Comparison of ENCODE assay signal across 1 cellular context in the genomic region with DNA sequence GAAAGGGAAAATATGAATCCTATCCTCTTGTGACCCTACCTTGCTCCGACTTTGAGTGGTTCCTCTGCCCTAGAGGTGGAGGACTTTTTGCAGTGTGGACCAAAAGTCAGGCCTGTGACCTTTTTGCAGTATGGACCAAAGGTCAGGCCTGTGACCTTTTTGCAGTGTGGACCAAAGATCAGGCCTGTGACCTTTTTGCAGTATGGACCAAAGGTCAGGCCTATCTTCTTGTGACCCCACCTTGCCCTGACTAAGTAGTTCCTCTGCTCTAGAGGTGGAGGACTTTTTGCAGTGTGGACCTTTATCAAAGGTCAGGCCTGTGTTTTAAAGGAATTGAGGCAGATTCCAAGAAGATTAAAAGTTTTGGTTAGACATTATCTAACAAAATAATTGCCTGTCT.
TF ChIP-seq lines count a peak whose summit lies in the region.

No MANE protein-coding gene starts in this region.

TF ChIP-seq in HepG2, 621 proteins besides CTCF, POLR2A, EP300 and RAD21 (continued from another document and continues in another):
- TF ChIP-seq ZNF331 (CRISPR knock-in tag; IDR thresholded peaks at IDR 0.05) (no peak), SKI (IDR thresholded peaks at IDR 0.05; ENCODE audit: partially characterized antibody) (no peak), ADNP (CRISPR knock-in tag; IDR thresholded peaks at IDR 0.05) (no peak), ZNF501 (CRISPR knock-in tag; IDR thresholded peaks at IDR 0.05) (no peak), ZNF296 (CRISPR knock-in tag; conservative IDR thresholded peaks at IDR 0.05) (no peak), ZMYM2 (CRISPR knock-in tag; IDR thresholded peaks at IDR 0.05) (peak; percentile 74; the same call in 1 of the 2 replicates), TAF15 (IDR thresholded peaks at IDR 0.05; ENCODE audit: low read depth, low read length, poor library complexity, severe bottlenecking) (no peak), RCOR2 (CRISPR knock-in tag; IDR thresholded peaks at IDR 0.05) (0 out of 2 replicates have a peak, but pooled peaks have one; percentile 49), ZMYM4 (CRISPR knock-in tag; IDR thresholded peaks at IDR 0.05) (peak; percentile 55; the same call in 1 of the 2 replicates), HNF4G (IDR thresholded peaks at IDR 0.05; ENCODE audit: borderline replicate concordance, low read depth, low read length) (peak; percentile 73), HNF4G (CRISPR knock-in tag; IDR thresholded peaks at IDR 0.05; ENCODE audit: borderline replicate concordance, low read depth) (no peak), RXRA (CRISPR knock-in tag; IDR thresholded peaks at IDR 0.05) (peak; percentile 23; the same call in 1 of the 2 replicates), ARID2 (CRISPR knock-in tag; IDR thresholded peaks at IDR 0.05; ENCODE audit: borderline replicate concordance) (no peak), ZNF747 (CRISPR knock-in tag; IDR thresholded peaks at IDR 0.05; ENCODE audit: borderline replicate concordance) (no peak)
- TF ChIP-seq, protein P1, sequence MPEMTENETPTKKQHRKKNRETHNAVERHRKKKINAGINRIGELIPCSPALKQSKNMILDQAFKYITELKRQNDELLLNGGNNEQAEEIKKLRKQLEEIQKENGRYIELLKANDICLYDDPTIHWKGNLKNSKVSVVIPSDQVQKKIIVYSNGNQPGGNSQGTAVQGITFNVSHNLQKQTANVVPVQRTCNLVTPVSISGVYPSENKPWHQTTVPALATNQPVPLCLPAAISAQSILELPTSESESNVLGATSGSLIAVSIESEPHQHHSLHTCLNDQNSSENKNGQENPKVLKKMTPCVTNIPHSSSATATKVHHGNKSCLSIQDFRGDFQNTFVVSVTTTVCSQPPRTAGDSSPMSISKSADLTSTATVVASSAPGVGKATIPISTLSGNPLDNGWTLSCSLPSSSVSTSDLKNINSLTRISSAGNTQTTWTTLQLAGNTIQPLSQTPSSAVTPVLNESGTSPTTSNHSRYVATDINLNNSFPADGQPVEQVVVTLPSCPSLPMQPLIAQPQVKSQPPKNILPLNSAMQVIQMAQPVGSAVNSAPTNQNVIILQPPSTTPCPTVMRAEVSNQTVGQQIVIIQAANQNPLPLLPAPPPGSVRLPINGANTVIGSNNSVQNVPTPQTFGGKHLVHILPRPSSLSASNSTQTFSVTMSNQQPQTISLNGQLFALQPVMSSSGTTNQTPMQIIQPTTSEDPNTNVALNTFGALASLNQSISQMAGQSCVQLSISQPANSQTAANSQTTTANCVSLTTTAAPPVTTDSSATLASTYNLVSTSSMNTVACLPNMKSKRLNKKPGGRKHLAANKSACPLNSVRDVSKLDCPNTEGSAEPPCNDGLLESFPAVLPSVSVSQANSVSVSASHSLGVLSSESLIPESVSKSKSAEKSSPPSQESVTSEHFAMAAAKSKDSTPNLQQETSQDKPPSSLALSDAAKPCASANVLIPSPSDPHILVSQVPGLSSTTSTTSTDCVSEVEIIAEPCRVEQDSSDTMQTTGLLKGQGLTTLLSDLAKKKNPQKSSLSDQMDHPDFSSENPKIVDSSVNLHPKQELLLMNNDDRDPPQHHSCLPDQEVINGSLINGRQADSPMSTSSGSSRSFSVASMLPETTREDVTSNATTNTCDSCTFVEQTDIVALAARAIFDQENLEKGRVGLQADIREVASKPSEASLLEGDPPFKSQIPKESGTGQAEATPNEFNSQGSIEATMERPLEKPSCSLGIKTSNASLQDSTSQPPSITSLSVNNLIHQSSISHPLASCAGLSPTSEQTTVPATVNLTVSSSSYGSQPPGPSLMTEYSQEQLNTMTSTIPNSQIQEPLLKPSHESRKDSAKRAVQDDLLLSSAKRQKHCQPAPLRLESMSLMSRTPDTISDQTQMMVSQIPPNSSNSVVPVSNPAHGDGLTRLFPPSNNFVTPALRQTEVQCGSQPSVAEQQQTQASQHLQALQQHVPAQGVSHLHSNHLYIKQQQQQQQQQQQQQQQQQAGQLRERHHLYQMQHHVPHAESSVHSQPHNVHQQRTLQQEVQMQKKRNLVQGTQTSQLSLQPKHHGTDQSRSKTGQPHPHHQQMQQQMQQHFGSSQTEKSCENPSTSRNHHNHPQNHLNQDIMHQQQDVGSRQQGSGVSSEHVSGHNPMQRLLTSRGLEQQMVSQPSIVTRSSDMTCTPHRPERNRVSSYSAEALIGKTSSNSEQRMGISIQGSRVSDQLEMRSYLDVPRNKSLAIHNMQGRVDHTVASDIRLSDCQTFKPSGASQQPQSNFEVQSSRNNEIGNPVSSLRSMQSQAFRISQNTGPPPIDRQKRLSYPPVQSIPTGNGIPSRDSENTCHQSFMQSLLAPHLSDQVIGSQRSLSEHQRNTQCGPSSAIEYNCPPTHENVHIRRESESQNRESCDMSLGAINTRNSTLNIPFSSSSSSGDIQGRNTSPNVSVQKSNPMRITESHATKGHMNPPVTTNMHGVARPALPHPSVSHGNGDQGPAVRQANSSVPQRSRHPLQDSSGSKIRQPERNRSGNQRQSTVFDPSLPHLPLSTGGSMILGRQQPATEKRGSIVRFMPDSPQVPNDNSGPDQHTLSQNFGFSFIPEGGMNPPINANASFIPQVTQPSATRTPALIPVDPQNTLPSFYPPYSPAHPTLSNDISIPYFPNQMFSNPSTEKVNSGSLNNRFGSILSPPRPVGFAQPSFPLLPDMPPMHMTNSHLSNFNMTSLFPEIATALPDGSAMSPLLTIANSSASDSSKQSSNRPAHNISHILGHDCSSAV (CRISPR knock-in tag; IDR thresholded peaks at IDR 0.05; ENCODE audit: borderline replicate concordance): no peak
- TF ChIP-seq, protein P2, sequence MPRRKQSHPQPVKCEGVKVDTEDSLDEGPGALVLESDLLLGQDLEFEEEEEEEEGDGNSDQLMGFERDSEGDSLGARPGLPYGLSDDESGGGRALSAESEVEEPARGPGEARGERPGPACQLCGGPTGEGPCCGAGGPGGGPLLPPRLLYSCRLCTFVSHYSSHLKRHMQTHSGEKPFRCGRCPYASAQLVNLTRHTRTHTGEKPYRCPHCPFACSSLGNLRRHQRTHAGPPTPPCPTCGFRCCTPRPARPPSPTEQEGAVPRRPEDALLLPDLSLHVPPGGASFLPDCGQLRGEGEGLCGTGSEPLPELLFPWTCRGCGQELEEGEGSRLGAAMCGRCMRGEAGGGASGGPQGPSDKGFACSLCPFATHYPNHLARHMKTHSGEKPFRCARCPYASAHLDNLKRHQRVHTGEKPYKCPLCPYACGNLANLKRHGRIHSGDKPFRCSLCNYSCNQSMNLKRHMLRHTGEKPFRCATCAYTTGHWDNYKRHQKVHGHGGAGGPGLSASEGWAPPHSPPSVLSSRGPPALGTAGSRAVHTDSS (CRISPR knock-in tag; conservative IDR thresholded peaks at IDR 0.05): no peak
- TF ChIP-seq, protein P3, sequence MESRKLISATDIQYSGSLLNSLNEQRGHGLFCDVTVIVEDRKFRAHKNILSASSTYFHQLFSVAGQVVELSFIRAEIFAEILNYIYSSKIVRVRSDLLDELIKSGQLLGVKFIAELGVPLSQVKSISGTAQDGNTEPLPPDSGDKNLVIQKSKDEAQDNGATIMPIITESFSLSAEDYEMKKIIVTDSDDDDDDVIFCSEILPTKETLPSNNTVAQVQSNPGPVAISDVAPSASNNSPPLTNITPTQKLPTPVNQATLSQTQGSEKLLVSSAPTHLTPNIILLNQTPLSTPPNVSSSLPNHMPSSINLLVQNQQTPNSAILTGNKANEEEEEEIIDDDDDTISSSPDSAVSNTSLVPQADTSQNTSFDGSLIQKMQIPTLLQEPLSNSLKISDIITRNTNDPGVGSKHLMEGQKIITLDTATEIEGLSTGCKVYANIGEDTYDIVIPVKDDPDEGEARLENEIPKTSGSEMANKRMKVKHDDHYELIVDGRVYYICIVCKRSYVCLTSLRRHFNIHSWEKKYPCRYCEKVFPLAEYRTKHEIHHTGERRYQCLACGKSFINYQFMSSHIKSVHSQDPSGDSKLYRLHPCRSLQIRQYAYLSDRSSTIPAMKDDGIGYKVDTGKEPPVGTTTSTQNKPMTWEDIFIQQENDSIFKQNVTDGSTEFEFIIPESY (CRISPR knock-in tag; IDR thresholded peaks at IDR 0.05): 0 out of 2 replicates have a peak, but pooled peaks have one; percentile 30
- TF ChIP-seq, protein P4, sequence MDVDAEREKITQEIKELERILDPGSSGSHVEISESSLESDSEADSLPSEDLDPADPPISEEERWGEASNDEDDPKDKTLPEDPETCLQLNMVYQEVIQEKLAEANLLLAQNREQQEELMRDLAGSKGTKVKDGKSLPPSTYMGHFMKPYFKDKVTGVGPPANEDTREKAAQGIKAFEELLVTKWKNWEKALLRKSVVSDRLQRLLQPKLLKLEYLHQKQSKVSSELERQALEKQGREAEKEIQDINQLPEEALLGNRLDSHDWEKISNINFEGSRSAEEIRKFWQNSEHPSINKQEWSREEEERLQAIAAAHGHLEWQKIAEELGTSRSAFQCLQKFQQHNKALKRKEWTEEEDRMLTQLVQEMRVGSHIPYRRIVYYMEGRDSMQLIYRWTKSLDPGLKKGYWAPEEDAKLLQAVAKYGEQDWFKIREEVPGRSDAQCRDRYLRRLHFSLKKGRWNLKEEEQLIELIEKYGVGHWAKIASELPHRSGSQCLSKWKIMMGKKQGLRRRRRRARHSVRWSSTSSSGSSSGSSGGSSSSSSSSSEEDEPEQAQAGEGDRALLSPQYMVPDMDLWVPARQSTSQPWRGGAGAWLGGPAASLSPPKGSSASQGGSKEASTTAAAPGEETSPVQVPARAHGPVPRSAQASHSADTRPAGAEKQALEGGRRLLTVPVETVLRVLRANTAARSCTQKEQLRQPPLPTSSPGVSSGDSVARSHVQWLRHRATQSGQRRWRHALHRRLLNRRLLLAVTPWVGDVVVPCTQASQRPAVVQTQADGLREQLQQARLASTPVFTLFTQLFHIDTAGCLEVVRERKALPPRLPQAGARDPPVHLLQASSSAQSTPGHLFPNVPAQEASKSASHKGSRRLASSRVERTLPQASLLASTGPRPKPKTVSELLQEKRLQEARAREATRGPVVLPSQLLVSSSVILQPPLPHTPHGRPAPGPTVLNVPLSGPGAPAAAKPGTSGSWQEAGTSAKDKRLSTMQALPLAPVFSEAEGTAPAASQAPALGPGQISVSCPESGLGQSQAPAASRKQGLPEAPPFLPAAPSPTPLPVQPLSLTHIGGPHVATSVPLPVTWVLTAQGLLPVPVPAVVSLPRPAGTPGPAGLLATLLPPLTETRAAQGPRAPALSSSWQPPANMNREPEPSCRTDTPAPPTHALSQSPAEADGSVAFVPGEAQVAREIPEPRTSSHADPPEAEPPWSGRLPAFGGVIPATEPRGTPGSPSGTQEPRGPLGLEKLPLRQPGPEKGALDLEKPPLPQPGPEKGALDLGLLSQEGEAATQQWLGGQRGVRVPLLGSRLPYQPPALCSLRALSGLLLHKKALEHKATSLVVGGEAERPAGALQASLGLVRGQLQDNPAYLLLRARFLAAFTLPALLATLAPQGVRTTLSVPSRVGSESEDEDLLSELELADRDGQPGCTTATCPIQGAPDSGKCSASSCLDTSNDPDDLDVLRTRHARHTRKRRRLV (CRISPR knock-in tag; IDR thresholded peaks at IDR 0.05): no peak
- TF ChIP-seq, protein P5, sequence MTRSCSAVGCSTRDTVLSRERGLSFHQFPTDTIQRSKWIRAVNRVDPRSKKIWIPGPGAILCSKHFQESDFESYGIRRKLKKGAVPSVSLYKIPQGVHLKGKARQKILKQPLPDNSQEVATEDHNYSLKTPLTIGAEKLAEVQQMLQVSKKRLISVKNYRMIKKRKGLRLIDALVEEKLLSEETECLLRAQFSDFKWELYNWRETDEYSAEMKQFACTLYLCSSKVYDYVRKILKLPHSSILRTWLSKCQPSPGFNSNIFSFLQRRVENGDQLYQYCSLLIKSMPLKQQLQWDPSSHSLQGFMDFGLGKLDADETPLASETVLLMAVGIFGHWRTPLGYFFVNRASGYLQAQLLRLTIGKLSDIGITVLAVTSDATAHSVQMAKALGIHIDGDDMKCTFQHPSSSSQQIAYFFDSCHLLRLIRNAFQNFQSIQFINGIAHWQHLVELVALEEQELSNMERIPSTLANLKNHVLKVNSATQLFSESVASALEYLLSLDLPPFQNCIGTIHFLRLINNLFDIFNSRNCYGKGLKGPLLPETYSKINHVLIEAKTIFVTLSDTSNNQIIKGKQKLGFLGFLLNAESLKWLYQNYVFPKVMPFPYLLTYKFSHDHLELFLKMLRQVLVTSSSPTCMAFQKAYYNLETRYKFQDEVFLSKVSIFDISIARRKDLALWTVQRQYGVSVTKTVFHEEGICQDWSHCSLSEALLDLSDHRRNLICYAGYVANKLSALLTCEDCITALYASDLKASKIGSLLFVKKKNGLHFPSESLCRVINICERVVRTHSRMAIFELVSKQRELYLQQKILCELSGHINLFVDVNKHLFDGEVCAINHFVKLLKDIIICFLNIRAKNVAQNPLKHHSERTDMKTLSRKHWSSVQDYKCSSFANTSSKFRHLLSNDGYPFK (CRISPR knock-in tag; IDR thresholded peaks at IDR 0.05; ENCODE audit: borderline replicate concordance): no peak
- TF ChIP-seq, protein P6, sequence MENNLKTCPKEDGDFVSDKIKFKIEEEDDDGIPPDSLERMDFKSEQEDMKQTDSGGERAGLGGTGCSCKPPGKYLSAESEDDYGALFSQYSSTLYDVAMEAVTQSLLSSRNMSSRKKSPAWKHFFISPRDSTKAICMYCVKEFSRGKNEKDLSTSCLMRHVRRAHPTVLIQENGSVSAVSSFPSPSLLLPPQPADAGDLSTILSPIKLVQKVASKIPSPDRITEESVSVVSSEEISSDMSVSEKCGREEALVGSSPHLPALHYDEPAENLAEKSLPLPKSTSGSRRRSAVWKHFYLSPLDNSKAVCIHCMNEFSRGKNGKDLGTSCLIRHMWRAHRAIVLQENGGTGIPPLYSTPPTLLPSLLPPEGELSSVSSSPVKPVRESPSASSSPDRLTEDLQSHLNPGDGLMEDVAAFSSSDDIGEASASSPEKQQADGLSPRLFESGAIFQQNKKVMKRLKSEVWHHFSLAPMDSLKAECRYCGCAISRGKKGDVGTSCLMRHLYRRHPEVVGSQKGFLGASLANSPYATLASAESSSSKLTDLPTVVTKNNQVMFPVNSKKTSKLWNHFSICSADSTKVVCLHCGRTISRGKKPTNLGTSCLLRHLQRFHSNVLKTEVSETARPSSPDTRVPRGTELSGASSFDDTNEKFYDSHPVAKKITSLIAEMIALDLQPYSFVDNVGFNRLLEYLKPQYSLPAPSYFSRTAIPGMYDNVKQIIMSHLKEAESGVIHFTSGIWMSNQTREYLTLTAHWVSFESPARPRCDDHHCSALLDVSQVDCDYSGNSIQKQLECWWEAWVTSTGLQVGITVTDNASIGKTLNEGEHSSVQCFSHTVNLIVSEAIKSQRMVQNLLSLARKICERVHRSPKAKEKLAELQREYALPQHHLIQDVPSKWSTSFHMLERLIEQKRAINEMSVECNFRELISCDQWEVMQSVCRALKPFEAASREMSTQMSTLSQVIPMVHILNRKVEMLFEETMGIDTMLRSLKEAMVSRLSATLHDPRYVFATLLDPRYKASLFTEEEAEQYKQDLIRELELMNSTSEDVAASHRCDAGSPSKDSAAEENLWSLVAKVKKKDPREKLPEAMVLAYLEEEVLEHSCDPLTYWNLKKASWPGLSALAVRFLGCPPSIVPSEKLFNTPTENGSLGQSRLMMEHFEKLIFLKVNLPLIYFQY (CRISPR knock-in tag; IDR thresholded peaks at IDR 0.05; ENCODE audit: borderline replicate concordance): no peak
- TF ChIP-seq, protein P7, sequence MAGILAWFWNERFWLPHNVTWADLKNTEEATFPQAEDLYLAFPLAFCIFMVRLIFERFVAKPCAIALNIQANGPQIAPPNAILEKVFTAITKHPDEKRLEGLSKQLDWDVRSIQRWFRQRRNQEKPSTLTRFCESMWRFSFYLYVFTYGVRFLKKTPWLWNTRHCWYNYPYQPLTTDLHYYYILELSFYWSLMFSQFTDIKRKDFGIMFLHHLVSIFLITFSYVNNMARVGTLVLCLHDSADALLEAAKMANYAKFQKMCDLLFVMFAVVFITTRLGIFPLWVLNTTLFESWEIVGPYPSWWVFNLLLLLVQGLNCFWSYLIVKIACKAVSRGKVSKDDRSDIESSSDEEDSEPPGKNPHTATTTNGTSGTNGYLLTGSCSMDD (CRISPR knock-in tag; IDR thresholded peaks at IDR 0.05): no peak
